1 cellular context compared by ENCODE assay signal in the genomic region with DNA sequence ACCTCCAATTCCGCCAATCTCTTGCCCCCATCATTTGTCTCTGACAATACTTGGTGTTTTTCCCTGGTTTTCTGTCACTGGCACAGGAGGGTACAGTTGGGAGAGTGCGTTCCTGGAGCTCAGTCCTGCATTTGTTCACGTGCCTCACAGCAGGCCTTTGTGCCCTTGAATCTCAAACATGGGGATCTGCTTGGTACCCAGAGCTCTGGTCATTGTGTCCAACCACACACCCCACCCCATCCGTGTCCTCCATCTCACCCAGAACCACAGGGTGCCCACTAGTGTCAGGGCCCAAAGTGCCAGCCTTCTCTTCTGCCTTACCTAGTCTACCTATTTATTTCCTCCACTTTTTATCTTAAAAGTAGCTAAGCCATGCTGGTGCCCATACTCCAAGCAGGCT.
TF ChIP-seq lines count a peak whose summit lies in the region.

No MANE protein-coding gene starts in this region.

TF ChIP-seq in K562, 482 proteins besides CTCF, POLR2A, EP300 and RAD21:
- TF ChIP-seq ZFP36 (IDR thresholded peaks at IDR 0.05; ENCODE audit: low read depth, low read length, partially characterized antibody), result no peak
- no peak for TF ChIP-seq NR2C1 (IDR thresholded peaks at IDR 0.05)
- TF ChIP-seq NR2C1 (tag; IDR thresholded peaks at IDR 0.05), result no peak
- TF ChIP-seq RBFOX2 (IDR thresholded peaks at IDR 0.05; ENCODE audit: low read depth, low read length), result no peak
- no peak for TF ChIP-seq NFXL1 (CRISPR knock-in tag; IDR thresholded peaks at IDR 0.05)
- no peak for TF ChIP-seq GTF2F1 (IDR thresholded peaks at IDR 0.05; ENCODE audit: low read depth, low read length)
- no peak for TF ChIP-seq BRD4 (IDR thresholded peaks at IDR 0.05)
- TF ChIP-seq ZC3H11A (IDR thresholded peaks at IDR 0.05; ENCODE audit: low read depth, low read length), result no peak
- no peak for TF ChIP-seq ZNF589 (CRISPR knock-in tag; IDR thresholded peaks at IDR 0.05; ENCODE audit: low read depth)
